In the genomic region with DNA sequence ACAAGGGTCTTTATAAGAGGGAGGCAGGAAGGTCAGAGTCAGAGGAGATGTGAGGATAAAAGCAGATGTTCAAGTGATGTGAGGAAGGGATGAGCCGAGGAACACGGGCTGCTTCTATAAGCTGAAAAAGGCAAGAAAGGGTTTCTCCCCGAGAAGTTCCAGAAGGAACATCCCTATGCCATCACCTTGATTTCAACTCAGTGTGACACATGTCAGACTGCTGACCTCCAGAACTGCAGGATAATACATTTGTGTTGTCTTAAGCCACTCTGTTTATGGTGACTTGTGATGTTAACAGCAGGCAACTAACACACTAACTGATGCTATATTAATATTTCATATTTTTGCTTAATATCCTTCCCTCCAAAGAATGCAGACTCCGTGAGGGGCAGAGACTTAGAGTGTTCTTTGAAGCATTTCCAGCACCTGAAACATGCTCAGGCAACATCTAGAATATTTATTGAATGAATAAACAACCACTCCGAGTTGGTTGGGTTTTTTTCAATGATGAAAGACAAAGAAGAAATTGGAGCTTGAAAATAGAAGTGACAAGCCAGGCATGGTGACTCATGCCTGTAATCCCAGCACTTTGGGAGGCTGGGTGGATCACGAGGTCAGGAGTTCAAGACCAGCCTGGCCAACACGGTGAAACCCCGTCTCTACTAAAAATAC, we compare ENCODE assay signal across 22 cellular contexts.
DNase-seq lines count a peak whose midpoint lies in the region; ATAC-seq and TF ChIP-seq lines count a peak whose summit lies in the region.
"Had no signal": no experiment of that assay in that cellular context is flagged by ENCODE, and none has a peak within 500 bp of the region (broad histone marks: within the 10 kb centered on the region; RNA-seq: fewer than 3 reads in every experiment).

No MANE protein-coding gene starts in this region.

- no peak overlapping the region for H3K4me3 ChIP-seq in MG63
- H3K4me3 ChIP-seq in astrocyte of the spinal cord (ENCODE audit: low read depth, low read length), result no peak overlapping the region
- H3K4me3 ChIP-seq: HAP-1 had no signal

- TF ChIP-seq CTCF in astrocyte of the spinal cord (IDR thresholded peaks at IDR 0.05; ENCODE audit: low read depth, low read length) (no peak), foreskin keratinocyte (conservative IDR thresholded peaks at IDR 0.05) (no peak), progenitor cell of endocrine pancreas (IDR thresholded peaks at IDR 0.05; ENCODE audit: unreplicated experiment) (no peak), GM20000 (IDR thresholded peaks at IDR 0.05; ENCODE audit: extremely low read depth, missing control alignments) (no peak)

- peaks cover 14% of the 10 kb centered on the region for H3K4me1 ChIP-seq in foreskin keratinocyte
- H3K4me1 ChIP-seq: HAP-1 had no signal

- H3K36me3 Mint-ChIP-seq in progenitor cell of endocrine pancreas (ENCODE audit: insufficient read depth), result no peaks in the 10 kb centered on the region

- H3K36me3 ChIP-seq in MG63, result no peaks in the 10 kb centered on the region
- H3K36me3 ChIP-seq: HAP-1 had no signal

- peak; percentile 21 for DNase-seq in EH (ENCODE audit: low read depth)
- peak; percentile 48 for DNase-seq in MG63
- DNase-seq in astrocyte of the spinal cord (ENCODE audit: low read depth, low spot score), result peak; percentile 19
- peak; percentile 88 to 92 for DNase-seq in foreskin keratinocyte
- DNase-seq in stimulated activated CD4-positive, alpha-beta T cell treated with anti-CD3 and anti-CD28 coated beads, Interleukin-2, amount 100 ng/mL, for 24 hours, result no peak
- no peak for DNase-seq in progenitor cell of endocrine pancreas (ENCODE audit: low spot score, unreplicated experiment)
- DNase-seq in NCI-H2171 treated with DMSO at 0.1 percent for 48 hours (lab: John Stamatoyannopoulos, UW), result no peak
- no peak for DNase-seq in GM20000 (ENCODE audit: low spot score)
- DNase-seq: ACHN, AML-193, DMS 273 treated with DMSO at 0.1 percent for 48 hours, GDM1, Karpas-422, NCI-H1092 treated with DMSO at 0.1 percent for 48 hours, NCI-H146, NCI-H2029 treated with DMSO at 0.1 percent for 48 hours, NCI-H510A, NCI-H774 had no signal

- peaks cover 8% of the 10 kb centered on the region for H3K27me3 Mint-ChIP-seq in progenitor cell of endocrine pancreas

- no peaks in the 10 kb centered on the region for H3K9me3 Mint-ChIP-seq in progenitor cell of endocrine pancreas (ENCODE audit: low read depth)

- H3K4me1 Mint-ChIP-seq in progenitor cell of endocrine pancreas (ENCODE audit: low read depth), result no peaks in the 10 kb centered on the region

- H3K4me3 Mint-ChIP-seq in progenitor cell of endocrine pancreas (ENCODE audit: low read depth), result no peak overlapping the region
- H3K4me3 Mint-ChIP-seq: IgD-negative memory B cell had no signal

- peak; percentile 82 for ATAC-seq in foreskin keratinocyte

- H3K27ac ChIP-seq in foreskin keratinocyte, result no peak overlapping the region
- H3K27ac ChIP-seq: C4-2B, HL-60 had no signal

- H3K9me3 ChIP-seq in MG63, result peaks cover 3% of the 10 kb centered on the region; the same call in 1 of the 2 replicates
- H3K9me3 ChIP-seq: HAP-1 had no signal

- H3K27ac Mint-ChIP-seq in progenitor cell of endocrine pancreas, result no peak overlapping the region
- H3K27ac Mint-ChIP-seq: IgD-negative memory B cell had no signal

- H3K27me3 ChIP-seq in MG63 (no peaks in the 10 kb centered on the region), foreskin keratinocyte (no peaks in the 10 kb centered on the region)

- in situ Hi-C loops in astrocyte of the spinal cord (cut with HindIII; ENCODE audit: low sequenced_read_pairs), result no loop called here

Comparison
In these comparisons a context has a peak if more than half of its experiments do, and no peak if none do; other contexts are left out.
1. DNase-seq: peak in EH (single experiment), MG63 (single experiment), astrocyte of the spinal cord (single experiment) and foreskin keratinocyte (2 of 2); none in stimulated activated CD4-positive, alpha-beta T cell treated with anti-CD3 and anti-CD28 coated beads, Interleukin-2, amount 100 ng/mL, for 24 hours (0 of 2), progenitor cell of endocrine pancreas (single experiment), NCI-H2171 treated with DMSO at 0.1 percent for 48 hours (single experiment) and GM20000 (single experiment).